ENCODE assay signal across 1 cellular context in the genomic region with DNA sequence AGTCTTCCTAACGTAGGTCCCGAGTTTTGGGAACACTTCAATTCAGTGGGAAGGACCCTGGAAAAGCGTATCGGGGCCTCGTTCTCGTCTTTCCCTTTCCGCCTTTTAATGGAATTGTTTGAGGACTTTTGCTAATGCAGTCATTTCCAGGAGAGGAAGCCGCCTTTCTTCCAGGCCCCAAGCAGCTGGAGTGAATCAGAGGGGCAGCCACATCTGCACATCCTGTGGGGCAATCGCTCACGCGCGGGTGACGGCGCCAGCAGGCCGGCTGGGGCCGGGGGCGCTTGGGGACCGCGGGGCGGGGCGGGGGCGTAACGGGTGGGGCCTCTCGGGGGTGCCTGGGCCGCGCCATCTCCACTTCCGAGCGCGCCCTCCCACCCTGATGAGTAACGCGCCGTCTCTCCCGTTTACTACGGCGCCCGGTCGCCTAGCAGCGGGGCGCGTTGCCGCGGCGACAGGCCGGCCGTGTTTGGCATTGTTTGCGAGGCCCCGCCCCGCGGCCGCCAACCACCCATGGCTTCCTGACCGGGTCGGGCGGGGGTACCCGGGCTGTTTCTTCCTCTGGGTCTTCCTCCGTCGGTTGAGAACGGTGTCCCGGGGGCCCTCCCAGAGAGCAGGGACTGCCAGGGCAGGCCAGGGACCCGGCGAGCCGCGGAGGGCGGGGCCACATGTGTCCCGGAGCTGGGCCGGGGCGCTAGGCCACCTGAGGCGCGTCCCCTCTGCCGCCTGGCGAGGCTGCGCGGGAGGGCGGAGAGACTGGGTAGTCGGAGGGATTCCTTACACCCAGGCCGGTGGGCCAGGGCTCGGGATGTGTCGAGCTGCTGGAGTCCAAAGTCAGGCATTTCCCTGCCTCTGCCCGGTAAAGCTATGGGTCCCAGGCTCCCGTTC.
TF ChIP-seq lines count a peak whose summit lies in the region.

No MANE protein-coding gene starts in this region.

TF ChIP-seq in HEK293, 187 proteins besides CTCF, POLR2A, EP300 and RAD21 (continued from another document and continues in another):
- TF ChIP-seq ZNF433 (tag by site-specific recombination; IDR thresholded peaks at IDR 0.05; ENCODE audit: low read depth) (no peak), ZSCAN23 (tag by site-specific recombination; IDR thresholded peaks at IDR 0.05) (no peak), ZNF585B (tag by site-specific recombination; IDR thresholded peaks at IDR 0.05) (no peak), ZNF560 (tag by site-specific recombination; IDR thresholded peaks at IDR 0.05; ENCODE audit: borderline replicate concordance) (no peak), ZNF37A (tag by site-specific recombination; IDR thresholded peaks at IDR 0.05) (no peak), BCL11A (tag by site-specific recombination; IDR thresholded peaks at IDR 0.05; ENCODE audit: low read depth) (no peak), GLI2 (tag by site-specific recombination; IDR thresholded peaks at IDR 0.05; ENCODE audit: borderline replicate concordance, low read depth) (no peak), ZNF24 (tag by site-specific recombination; IDR thresholded peaks at IDR 0.05) (peak; percentile 44; the same call in 1 of the 2 replicates), ZNF202 (tag by site-specific recombination; IDR thresholded peaks at IDR 0.05; ENCODE audit: borderline replicate concordance) (no peak), ZNF830 (tag by site-specific recombination; IDR thresholded peaks at IDR 0.05; ENCODE audit: low read depth) (no peak), ZNF623 (tag by site-specific recombination; IDR thresholded peaks at IDR 0.05) (no peak), ZNF843 (tag by site-specific recombination; IDR thresholded peaks at IDR 0.05) (peak; percentile 18), ZNF423 (tag by site-specific recombination; IDR thresholded peaks at IDR 0.05) (peak; percentile 92), TCF7L2 (IDR thresholded peaks at IDR 0.05; ENCODE audit: borderline replicate concordance, low read depth, low read length) (no peak), ZNF416 (tag by site-specific recombination; IDR thresholded peaks at IDR 0.05) (no peak), ZNF248 (tag by site-specific recombination; IDR thresholded peaks at IDR 0.05) (no peak), ZNF548 (tag by site-specific recombination; IDR thresholded peaks at IDR 0.05) (no peak), RBAK (tag by site-specific recombination; IDR thresholded peaks at IDR 0.05) (no peak), ZNF324 (tag by site-specific recombination; IDR thresholded peaks at IDR 0.05) (no peak), ZNF530 (tag by site-specific recombination; IDR thresholded peaks at IDR 0.05; ENCODE audit: low read depth) (no peak), ZNF670 (tag by site-specific recombination; IDR thresholded peaks at IDR 0.05; ENCODE audit: low read depth) (no peak), ZNF747 (tag by site-specific recombination; IDR thresholded peaks at IDR 0.05) (no peak), HOXA7 (CRISPR knock-in tag; IDR thresholded peaks at IDR 0.05; ENCODE audit: borderline replicate concordance) (no peak), ZNF426 (tag by site-specific recombination; IDR thresholded peaks at IDR 0.05) (no peak), ZBTB8A (tag by site-specific recombination; IDR thresholded peaks at IDR 0.05) (peak; percentile 78), SCRT1 (tag by site-specific recombination; IDR thresholded peaks at IDR 0.05; ENCODE audit: borderline replicate concordance) (peak; percentile 72), ZNF777 (tag by site-specific recombination; IDR thresholded peaks at IDR 0.05; ENCODE audit: borderline replicate concordance) (no peak), ZNF341 (tag by site-specific recombination; IDR thresholded peaks at IDR 0.05; ENCODE audit: low read depth) (peak; percentile 82), ZNF184 (tag by site-specific recombination; IDR thresholded peaks at IDR 0.05) (0 out of 2 replicates have a peak, but pooled peaks have one; percentile 3), ZNF394 (tag by site-specific recombination; IDR thresholded peaks at IDR 0.05; ENCODE audit: borderline replicate concordance) (no peak; the same call in 1 of the 2 replicates), ZIC2 (tag by site-specific recombination; IDR thresholded peaks at IDR 0.05) (peak; percentile 93), ZNF707 (tag by site-specific recombination; IDR thresholded peaks at IDR 0.05) (no peak), MZF1 (tag by site-specific recombination; IDR thresholded peaks at IDR 0.05; ENCODE audit: borderline replicate concordance) (peak; percentile 24; the same call in 1 of the 2 replicates), HOXC10 (CRISPR knock-in tag; IDR thresholded peaks at IDR 0.05) (no peak), ZNF274 (IDR thresholded peaks at IDR 0.05; ENCODE audit: low read length) (no peak), ZNF274 (tag by site-specific recombination; IDR thresholded peaks at IDR 0.05; ENCODE audit: borderline replicate concordance) (no peak), ZFP3 (tag by site-specific recombination; IDR thresholded peaks at IDR 0.05; ENCODE audit: low read depth) (no peak), ZNF23 (tag by site-specific recombination; IDR thresholded peaks at IDR 0.05; ENCODE audit: borderline replicate concordance) (no peak), BCL11B (tag by site-specific recombination; IDR thresholded peaks at IDR 0.05; ENCODE audit: low read depth) (no peak), TRIM28 (IDR thresholded peaks at IDR 0.05; ENCODE audit: borderline replicate concordance, low read length) (no peak), ZNF266 (tag by site-specific recombination; IDR thresholded peaks at IDR 0.05; ENCODE audit: low read depth) (no peak), ZBTB1 (tag by site-specific recombination; IDR thresholded peaks at IDR 0.05) (no peak), ZNF391 (tag by site-specific recombination; IDR thresholded peaks at IDR 0.05; ENCODE audit: borderline replicate concordance, low read depth) (no peak), ZNF518A (tag by site-specific recombination; conservative IDR thresholded peaks at IDR 0.05; ENCODE audit: low read depth) (no peak), HOXD13 (CRISPR knock-in tag; IDR thresholded peaks at IDR 0.05; ENCODE audit: borderline replicate concordance) (no peak), ZXDB (tag by site-specific recombination; IDR thresholded peaks at IDR 0.05) (0 out of 2 replicates have a peak, but pooled peaks have one; percentile 23), ZNF664 (tag by site-specific recombination; IDR thresholded peaks at IDR 0.05) (no peak), PBX3 (CRISPR knock-in tag; IDR thresholded peaks at IDR 0.05) (no peak; the same call in 1 of the 2 replicates), ZNF157 (tag by site-specific recombination; IDR thresholded peaks at IDR 0.05) (no peak), ZNF488 (tag by site-specific recombination; IDR thresholded peaks at IDR 0.05) (no peak), ZNF600 (tag by site-specific recombination; IDR thresholded peaks at IDR 0.05) (peak; percentile 47), GFI1B (tag by site-specific recombination; IDR thresholded peaks at IDR 0.05) (no peak)
- TF ChIP-seq, protein P1, sequence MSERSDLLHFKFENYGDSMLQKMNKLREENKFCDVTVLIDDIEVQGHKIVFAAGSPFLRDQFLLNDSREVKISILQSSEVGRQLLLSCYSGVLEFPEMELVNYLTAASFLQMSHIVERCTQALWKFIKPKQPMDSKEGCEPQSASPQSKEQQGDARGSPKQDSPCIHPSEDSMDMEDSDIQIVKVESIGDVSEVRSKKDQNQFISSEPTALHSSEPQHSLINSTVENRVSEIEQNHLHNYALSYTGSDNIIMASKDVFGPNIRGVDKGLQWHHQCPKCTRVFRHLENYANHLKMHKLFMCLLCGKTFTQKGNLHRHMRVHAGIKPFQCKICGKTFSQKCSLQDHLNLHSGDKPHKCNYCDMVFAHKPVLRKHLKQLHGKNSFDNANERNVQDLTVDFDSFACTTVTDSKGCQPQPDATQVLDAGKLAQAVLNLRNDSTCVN (tag by site-specific recombination; optimal IDR thresholded peaks at IDR 0.05): peak; percentile 95
- TF ChIP-seq, protein P2, sequence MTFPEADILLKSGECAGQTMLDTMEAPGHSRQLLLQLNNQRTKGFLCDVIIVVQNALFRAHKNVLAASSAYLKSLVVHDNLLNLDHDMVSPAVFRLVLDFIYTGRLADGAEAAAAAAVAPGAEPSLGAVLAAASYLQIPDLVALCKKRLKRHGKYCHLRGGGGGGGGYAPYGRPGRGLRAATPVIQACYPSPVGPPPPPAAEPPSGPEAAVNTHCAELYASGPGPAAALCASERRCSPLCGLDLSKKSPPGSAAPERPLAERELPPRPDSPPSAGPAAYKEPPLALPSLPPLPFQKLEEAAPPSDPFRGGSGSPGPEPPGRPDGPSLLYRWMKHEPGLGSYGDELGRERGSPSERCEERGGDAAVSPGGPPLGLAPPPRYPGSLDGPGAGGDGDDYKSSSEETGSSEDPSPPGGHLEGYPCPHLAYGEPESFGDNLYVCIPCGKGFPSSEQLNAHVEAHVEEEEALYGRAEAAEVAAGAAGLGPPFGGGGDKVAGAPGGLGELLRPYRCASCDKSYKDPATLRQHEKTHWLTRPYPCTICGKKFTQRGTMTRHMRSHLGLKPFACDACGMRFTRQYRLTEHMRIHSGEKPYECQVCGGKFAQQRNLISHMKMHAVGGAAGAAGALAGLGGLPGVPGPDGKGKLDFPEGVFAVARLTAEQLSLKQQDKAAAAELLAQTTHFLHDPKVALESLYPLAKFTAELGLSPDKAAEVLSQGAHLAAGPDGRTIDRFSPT (tag by site-specific recombination; IDR thresholded peaks at IDR 0.05): peak; percentile 81; the same call in 1 of the 2 replicates
- TF ChIP-seq, protein P3, sequence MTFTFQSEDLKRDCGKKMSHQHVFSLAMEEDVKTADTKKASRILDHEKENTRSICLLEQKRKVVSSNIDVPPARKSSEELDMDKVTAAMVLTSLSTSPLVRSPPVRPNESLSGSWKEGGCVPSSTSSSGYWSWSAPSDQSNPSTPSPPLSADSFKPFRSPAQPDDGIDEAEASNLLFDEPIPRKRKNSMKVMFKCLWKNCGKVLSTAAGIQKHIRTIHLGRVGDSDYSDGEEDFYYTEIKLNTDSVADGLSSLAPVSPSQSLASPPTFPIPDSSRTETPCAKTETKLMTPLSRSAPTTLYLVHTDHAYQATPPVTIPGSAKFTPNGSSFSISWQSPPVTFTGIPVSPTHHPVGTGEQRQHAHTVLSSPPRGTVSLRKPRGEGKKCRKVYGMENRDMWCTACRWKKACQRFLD (tag by site-specific recombination; IDR thresholded peaks at IDR 0.05): no peak
- TF ChIP-seq, protein P4, sequence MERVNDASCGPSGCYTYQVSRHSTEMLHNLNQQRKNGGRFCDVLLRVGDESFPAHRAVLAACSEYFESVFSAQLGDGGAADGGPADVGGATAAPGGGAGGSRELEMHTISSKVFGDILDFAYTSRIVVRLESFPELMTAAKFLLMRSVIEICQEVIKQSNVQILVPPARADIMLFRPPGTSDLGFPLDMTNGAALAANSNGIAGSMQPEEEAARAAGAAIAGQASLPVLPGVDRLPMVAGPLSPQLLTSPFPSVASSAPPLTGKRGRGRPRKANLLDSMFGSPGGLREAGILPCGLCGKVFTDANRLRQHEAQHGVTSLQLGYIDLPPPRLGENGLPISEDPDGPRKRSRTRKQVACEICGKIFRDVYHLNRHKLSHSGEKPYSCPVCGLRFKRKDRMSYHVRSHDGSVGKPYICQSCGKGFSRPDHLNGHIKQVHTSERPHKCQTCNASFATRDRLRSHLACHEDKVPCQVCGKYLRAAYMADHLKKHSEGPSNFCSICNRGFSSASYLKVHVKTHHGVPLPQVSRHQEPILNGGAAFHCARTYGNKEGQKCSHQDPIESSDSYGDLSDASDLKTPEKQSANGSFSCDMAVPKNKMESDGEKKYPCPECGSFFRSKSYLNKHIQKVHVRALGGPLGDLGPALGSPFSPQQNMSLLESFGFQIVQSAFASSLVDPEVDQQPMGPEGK (tag by site-specific recombination; IDR thresholded peaks at IDR 0.05): peak; percentile 91
